In the genomic region with DNA sequence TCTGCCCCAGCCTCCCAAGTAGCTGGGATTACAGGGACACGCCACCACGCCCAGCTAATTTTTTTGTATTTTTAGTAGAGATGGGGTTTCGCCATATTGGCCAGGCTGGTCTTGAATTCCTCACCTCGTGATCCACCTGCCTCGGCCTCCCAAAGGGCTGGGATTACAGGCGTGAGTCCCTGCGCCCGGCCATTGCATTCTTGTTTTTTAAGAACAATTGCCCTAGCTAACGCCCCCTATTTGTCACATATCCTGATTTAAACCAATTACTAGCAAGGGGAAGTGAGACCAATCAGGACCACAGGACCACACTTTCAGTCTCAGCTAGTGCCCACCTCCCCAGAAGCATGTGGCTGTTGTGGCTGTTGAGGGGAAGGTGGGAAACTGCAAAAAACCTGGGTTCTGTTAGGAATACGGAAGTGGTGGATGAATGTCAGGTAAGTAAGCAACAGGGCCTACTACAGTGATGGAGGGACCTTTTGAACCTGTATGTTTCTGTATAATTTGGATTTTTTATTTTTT, we compare ENCODE assay signal across 17 cellular contexts. TPM values are rescaled to one million over a fixed set of nuclear protein-coding genes. Genes with fewer than 3 reads are reported as not detected.
A peak's percentile ranks its signal among the peaks of the same experiment; 100 is the strongest.
DNase-seq lines count a peak whose midpoint lies in the region; ATAC-seq and TF ChIP-seq lines count a peak whose summit lies in the region.
"Had no signal": no experiment of that assay in that cellular context is flagged by ENCODE, and none has a peak within 500 bp of the region (broad histone marks: within the 10 kb centered on the region; RNA-seq: fewer than 3 reads in every experiment).

No MANE protein-coding gene starts in this region.

- peak overlapping the region in 1 of 2 donors; percentile 22 for H3K27ac Mint-ChIP-seq in stimulated activated naive CD8-positive, alpha-beta T cell treated with anti-CD3 and anti-CD28 coated beads, Interleukin-15, amount 100 ng/mL, for 72 hours
- H3K27ac Mint-ChIP-seq: CD4-positive, alpha-beta T cell had no signal

- H3K4me3 ChIP-seq in neuronal stem cell (ENCODE audit: low read length in 2 of 2) (no peak overlapping the region), vagina (no peak overlapping the region), dorsolateral prefrontal cortex (no peak overlapping the region)

- H3K4me3 Mint-ChIP-seq in stimulated activated naive CD8-positive, alpha-beta T cell treated with anti-CD3 and anti-CD28 coated beads, Interleukin-15, amount 100 ng/mL, for 72 hours: peak overlapping the region in 1 of 2 donors; percentile 28
- H3K4me3 Mint-ChIP-seq: CD4-positive, alpha-beta T cell had no signal

- no peak overlapping the region for H2AFZ ChIP-seq in neuronal stem cell (ENCODE audit: low read length)

- CTCF ChIA-PET in RWPE1 (lab: Yijun Ruan, JAX): interaction anchor here (0.6 kb wide), 1 partner anchor 14 kb away, joined by 3 read pairs; no protein-coding TSS in a partner anchor

- ATAC-seq in stimulated activated naive CD8-positive, alpha-beta T cell treated with anti-CD3 and anti-CD28 coated beads, Interleukin-15, amount 100 ng/mL, for 72 hours: peak; percentile 74
- no peak for ATAC-seq in stimulated activated naive CD8-positive, alpha-beta T cell treated with anti-CD3 and anti-CD28 coated beads, Interleukin-15, Interleukin-2, amounts not matched to agents 100 U/mL and 50 U/mL, for 24 hours

- H3K4ac ChIP-seq in neuronal stem cell (ENCODE audit: low read length): no peak overlapping the region

- H3K4me1 Mint-ChIP-seq in stimulated activated naive CD8-positive, alpha-beta T cell treated with anti-CD3 and anti-CD28 coated beads, Interleukin-15, amount 100 ng/mL, for 72 hours: peaks cover 23% of the 10 kb centered on the region

- H3K27ac ChIP-seq in neuronal stem cell (replicated peaks; ENCODE audit: low read length) (no peak overlapping the region), vagina (peak overlapping the region; percentile 67), RWPE1 (no peak overlapping the region), dorsolateral prefrontal cortex (no peak overlapping the region)

- TF ChIP-seq CTCF in vagina (IDR thresholded peaks at IDR 0.05) (no peak), RWPE1 (conservative IDR thresholded peaks at IDR 0.05; ENCODE audit: low read depth) (no peak), dorsolateral prefrontal cortex (IDR thresholded peaks at IDR 0.05 in 54 of 56, conservative IDR thresholded peaks at IDR 0.05 in 2 of 56; ENCODE audit: low read depth in 1 of 56, partially characterized antibody in 56 of 56) (no peak)

- intact Hi-C loops in vagina (cut with DNase I): no loop called here
- intact Hi-C loops in dorsolateral prefrontal cortex (cut with DNase I): no loop called here

- H3K4me1 ChIP-seq in neuronal stem cell (ENCODE audit: control insufficient read depth in 2 of 2, insufficient read depth in 1 of 2, low read depth in 1 of 2, low read length in 2 of 2) (no peaks in the 10 kb centered on the region), vagina (peaks cover 42% of the 10 kb centered on the region)

- H3K27me3 Mint-ChIP-seq in stimulated activated naive CD8-positive, alpha-beta T cell treated with anti-CD3 and anti-CD28 coated beads, Interleukin-15, amount 100 ng/mL, for 72 hours: peaks cover 18% of the 10 kb centered on the region
- H3K27me3 Mint-ChIP-seq: CD4-positive, alpha-beta T cell had no signal

- no peak overlapping the region for H2BK120ac ChIP-seq in neuronal stem cell (ENCODE audit: low read depth, low read length)

- H3K14ac ChIP-seq in neuronal stem cell (ENCODE audit: low read length): no peak overlapping the region

- H3K36me3 ChIP-seq in neuronal stem cell (replicated peaks in 1 of 2; ENCODE audit: control insufficient read depth in 2 of 2, insufficient read depth in 2 of 2, low read length in 2 of 2) (no peaks in the 10 kb centered on the region), vagina (no peaks in the 10 kb centered on the region)

- no peaks in the 10 kb centered on the region for H3K9me3 Mint-ChIP-seq in stimulated activated naive CD8-positive, alpha-beta T cell treated with anti-CD3 and anti-CD28 coated beads, Interleukin-15, amount 100 ng/mL, for 72 hours
- H3K9me3 Mint-ChIP-seq: CD4-positive, alpha-beta T cell had no signal

- no peak overlapping the region for H4K91ac ChIP-seq in neuronal stem cell (ENCODE audit: low read depth, low read length, poor library complexity)

- POLR2A ChIA-PET in RWPE1 (lab: Yijun Ruan, JAX; ENCODE audit: low non-redundant PET): no interaction called here

- no peak overlapping the region for H2AK5ac ChIP-seq in neuronal stem cell (ENCODE audit: low read depth, low read length)

- H2BK15ac ChIP-seq in neuronal stem cell (ENCODE audit: low read length): no peak overlapping the region

- TF ChIP-seq POLR2A in vagina (IDR thresholded peaks at IDR 0.05): no peak

- no peak overlapping the region for H4K8ac ChIP-seq in neuronal stem cell (ENCODE audit: low read depth, low read length)

- no peak overlapping the region for H2BK5ac ChIP-seq in neuronal stem cell (ENCODE audit: low read length)

- peak in 1 of 2 donors; percentile 46 for DNase-seq in stimulated activated naive CD8-positive, alpha-beta T cell treated with anti-CD3 and anti-CD28 coated beads, Interleukin-15, amount 100 ng/mL, for 72 hours
- no peak for DNase-seq in stimulated activated naive CD8-positive, alpha-beta T cell treated with anti-CD3 and anti-CD28 coated beads, Interleukin-15, Interleukin-2, amounts not matched to agents 100 U/mL and 50 U/mL, for 24 hours
- peak; percentile 44 for DNase-seq in NOMO-1 treated with DMSO at 0.1 percent for 48 hours (lab: John Stamatoyannopoulos, UW; ENCODE audit: unreplicated experiment)
- DNase-seq in neuronal stem cell (ENCODE audit: low spot score): no peak
- peak in 1 of 2 donors; percentile 77 for DNase-seq in vagina (ENCODE audit: extremely low spot score in 2 of 2)
- DNase-seq in NCI-H2171 (lab: John Stamatoyannopoulos, UW): no peak
- DNase-seq in RWPE1 (ENCODE audit: low spot score): no peak
- no peak for DNase-seq in dorsolateral prefrontal cortex
- DNase-seq: Calu3; CD4-positive, alpha-beta T cell; DMS79 treated with DMSO at 0.1 percent for 48 hours; GDM1; KG1; NCI-H1417 treated with DMSO at 0.1 percent for 48 hours; NCI-H2029; NCI-H510A treated with DMSO at 0.1 percent for 48 hours; RPMI8226 had no signal

- no peak overlapping the region for H3K23ac ChIP-seq in neuronal stem cell (ENCODE audit: low read depth, low read length, poor library complexity)

- H3K4me2 ChIP-seq in neuronal stem cell (ENCODE audit: insufficient read depth, low read length, poor library complexity, severe bottlenecking): no peak overlapping the region

- H3K18ac ChIP-seq in neuronal stem cell (ENCODE audit: low read length): peak overlapping the region; percentile 41

- peaks cover 0 to 12% (median 0%) of the 10 kb centered on the region in 3 experiments for H3K27me3 ChIP-seq in neuronal stem cell (ENCODE audit: control insufficient read depth in 3 of 3, insufficient read depth in 3 of 3, low read depth in 1 of 3, low read length in 3 of 3)
- H3K27me3 ChIP-seq in vagina: no peaks in the 10 kb centered on the region
- H3K27me3 ChIP-seq in dorsolateral prefrontal cortex: no peaks in the 10 kb centered on the region

- no peak overlapping the region for H2BK12ac ChIP-seq in neuronal stem cell (ENCODE audit: low read length)

- H3K9me3 ChIP-seq in neuronal stem cell (replicated peaks in 1 of 2; ENCODE audit: control insufficient read depth in 2 of 2, insufficient read depth in 1 of 2, low read depth in 1 of 2, low read length in 2 of 2): no peaks in the 10 kb centered on the region
- H3K9me3 ChIP-seq in vagina: no peaks in the 10 kb centered on the region

- H3K9ac ChIP-seq in neuronal stem cell (ENCODE audit: low read depth, low read length, poor library complexity): no peak overlapping the region

- no peaks in the 10 kb centered on the region for H3K79me1 ChIP-seq in neuronal stem cell (ENCODE audit: low read depth, low read length)

- no CpG with 5 or more reads among the region's 10 CpGs for WGBS in neuronal stem cell (ENCODE audit: extremely low coverage in 2 of 2, insufficient read length in 2 of 2, insufficient replicate concordance in 1 of 2), 2 donors

RNA-seq across cellular contexts. Expression of gene NFYB, which starts 37.8 kb away (rescaled TPM):
- polyA plus RNA-seq in neuronal stem cell (2013, experiment 1 of 2): 35.6 TPM
- 35.2 TPM for polyA plus RNA-seq in neuronal stem cell (2013, experiment 2 of 2)
- total RNA-seq in vagina (32.9 TPM), dorsolateral prefrontal cortex (10 to 100 TPM; 23.1 to 43.8 (median 30.8) TPM)

RNA-seq across cellular contexts. Expression of gene TXNRD1, which starts 39.8 kb away (rescaled TPM):
- 94.4 TPM for polyA plus RNA-seq in neuronal stem cell (2013, experiment 1 of 2)
- 94.9 TPM for polyA plus RNA-seq in neuronal stem cell (2013, experiment 2 of 2)
- total RNA-seq in vagina (144 TPM), dorsolateral prefrontal cortex (10 to 100 TPM; 36.0 to 75.9 (median 53.3) TPM)
